ENCODE assay signal across 1 cellular context in the genomic region with DNA sequence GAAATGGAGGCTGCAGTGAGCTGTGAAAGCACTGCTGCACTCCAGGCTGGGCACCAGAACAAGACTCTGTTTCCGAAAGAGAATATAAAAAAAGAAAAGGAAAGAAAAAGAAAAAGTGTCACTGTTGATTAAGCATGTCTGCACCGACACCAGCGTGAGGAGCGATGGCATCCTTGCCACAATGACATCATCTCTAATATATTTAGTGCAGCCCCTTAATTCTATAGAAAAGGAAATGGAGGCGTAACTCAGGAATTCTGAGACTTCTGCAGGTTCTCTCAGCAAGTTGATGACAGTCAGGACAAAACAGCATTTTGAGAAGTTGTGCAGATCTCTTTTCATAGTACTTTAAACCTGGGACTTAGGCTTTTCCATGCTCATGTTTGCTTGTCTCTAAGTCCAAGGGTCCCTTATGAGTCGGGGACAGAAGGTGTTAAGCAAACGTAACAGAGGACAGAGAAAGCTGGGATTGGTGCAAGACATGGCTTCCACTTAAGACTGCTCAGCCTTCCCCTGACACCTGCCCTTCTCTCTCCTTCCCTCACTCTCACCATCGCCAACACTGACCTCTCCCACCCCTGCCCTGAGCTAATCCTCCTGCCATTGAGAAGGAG.
TF ChIP-seq lines count a peak whose summit lies in the region.

No MANE protein-coding gene starts in this region.

TF ChIP-seq in Ishikawa, 13 proteins besides CTCF, POLR2A, EP300 and RAD21:
- TF ChIP-seq, protein P1, sequence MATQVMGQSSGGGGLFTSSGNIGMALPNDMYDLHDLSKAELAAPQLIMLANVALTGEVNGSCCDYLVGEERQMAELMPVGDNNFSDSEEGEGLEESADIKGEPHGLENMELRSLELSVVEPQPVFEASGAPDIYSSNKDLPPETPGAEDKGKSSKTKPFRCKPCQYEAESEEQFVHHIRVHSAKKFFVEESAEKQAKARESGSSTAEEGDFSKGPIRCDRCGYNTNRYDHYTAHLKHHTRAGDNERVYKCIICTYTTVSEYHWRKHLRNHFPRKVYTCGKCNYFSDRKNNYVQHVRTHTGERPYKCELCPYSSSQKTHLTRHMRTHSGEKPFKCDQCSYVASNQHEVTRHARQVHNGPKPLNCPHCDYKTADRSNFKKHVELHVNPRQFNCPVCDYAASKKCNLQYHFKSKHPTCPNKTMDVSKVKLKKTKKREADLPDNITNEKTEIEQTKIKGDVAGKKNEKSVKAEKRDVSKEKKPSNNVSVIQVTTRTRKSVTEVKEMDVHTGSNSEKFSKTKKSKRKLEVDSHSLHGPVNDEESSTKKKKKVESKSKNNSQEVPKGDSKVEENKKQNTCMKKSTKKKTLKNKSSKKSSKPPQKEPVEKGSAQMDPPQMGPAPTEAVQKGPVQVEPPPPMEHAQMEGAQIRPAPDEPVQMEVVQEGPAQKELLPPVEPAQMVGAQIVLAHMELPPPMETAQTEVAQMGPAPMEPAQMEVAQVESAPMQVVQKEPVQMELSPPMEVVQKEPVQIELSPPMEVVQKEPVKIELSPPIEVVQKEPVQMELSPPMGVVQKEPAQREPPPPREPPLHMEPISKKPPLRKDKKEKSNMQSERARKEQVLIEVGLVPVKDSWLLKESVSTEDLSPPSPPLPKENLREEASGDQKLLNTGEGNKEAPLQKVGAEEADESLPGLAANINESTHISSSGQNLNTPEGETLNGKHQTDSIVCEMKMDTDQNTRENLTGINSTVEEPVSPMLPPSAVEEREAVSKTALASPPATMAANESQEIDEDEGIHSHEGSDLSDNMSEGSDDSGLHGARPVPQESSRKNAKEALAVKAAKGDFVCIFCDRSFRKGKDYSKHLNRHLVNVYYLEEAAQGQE (IDR thresholded peaks at IDR 0.05; ENCODE audit: low read depth): no peak
- TF ChIP-seq CEBPB (IDR thresholded peaks at IDR 0.05) (no peak), TEAD4 (IDR thresholded peaks at IDR 0.05) (peak; percentile 72), NFIC (IDR thresholded peaks at IDR 0.05) (no peak), YY1 (IDR thresholded peaks at IDR 0.05; ENCODE audit: low read depth) (peak; percentile 49; the same call in 1 of the 2 replicates)
- TF ChIP-seq, protein P2, sequence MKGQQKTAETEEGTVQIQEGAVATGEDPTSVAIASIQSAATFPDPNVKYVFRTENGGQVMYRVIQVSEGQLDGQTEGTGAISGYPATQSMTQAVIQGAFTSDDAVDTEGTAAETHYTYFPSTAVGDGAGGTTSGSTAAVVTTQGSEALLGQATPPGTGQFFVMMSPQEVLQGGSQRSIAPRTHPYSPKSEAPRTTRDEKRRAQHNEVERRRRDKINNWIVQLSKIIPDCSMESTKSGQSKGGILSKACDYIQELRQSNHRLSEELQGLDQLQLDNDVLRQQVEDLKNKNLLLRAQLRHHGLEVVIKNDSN (IDR thresholded peaks at IDR 0.05): no peak
